ENCODE assay signal across 29 cellular contexts in the genomic region with DNA sequence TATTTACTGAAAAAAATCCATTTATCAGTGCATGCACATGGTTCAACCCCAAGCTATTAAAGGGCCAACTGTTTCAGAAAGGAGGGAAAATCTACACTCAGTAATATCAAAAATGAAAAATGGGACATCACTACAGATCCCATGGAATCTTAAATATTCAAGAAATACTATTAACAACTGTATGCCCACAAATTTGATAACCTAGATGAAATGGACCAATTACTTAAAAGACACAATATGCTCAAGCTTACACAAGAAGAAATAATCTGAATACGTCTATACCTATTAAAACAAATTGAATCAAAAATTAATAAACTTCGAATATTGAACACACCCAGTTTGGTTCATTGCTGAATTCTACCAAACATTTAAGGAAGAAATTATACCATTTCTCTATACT.
"Had no signal": no experiment of that assay in that cellular context is flagged by ENCODE, and none has a peak within 500 bp of the region (broad histone marks: within the 10 kb centered on the region; RNA-seq: fewer than 3 reads in every experiment).

No MANE protein-coding gene starts in this region.

- FAIRE-seq: endometrium, endothelial cell of umbilical vein, frontal cortex had no signal

- H3K4me3 ChIP-seq: coronary artery, dorsolateral prefrontal cortex, esophagus muscularis mucosa, esophagus squamous epithelium, gastrocnemius medialis, gastroesophageal sphincter, heart left ventricle, heart right ventricle, hepatocyte had no signal

- H3K9me3 ChIP-seq: esophagus squamous epithelium, gastrocnemius medialis had no signal

- ATAC-seq: effector memory CD8-positive, alpha-beta T cell; esophagus mucosa; foreskin keratinocyte; gastrocnemius medialis; gastroesophageal sphincter; heart left ventricle; heart right ventricle had no signal

- H3K4me3 Mint-ChIP-seq: dendritic cell treated with granulocyte-macrophage colony-stimulating factor and Interleukin-4, amounts not matched to agents 40 ng/mL and 50 ng/mL, for 4 days; effector memory CD8-positive, alpha-beta T cell; endodermal cell had no signal

- H3K9me3 Mint-ChIP-seq: dendritic cell treated with granulocyte-macrophage colony-stimulating factor and Interleukin-4, amounts not matched to agents 40 ng/mL and 50 ng/mL, for 4 days; effector memory CD8-positive, alpha-beta T cell had no signal

- H3K27me3 Mint-ChIP-seq: dendritic cell treated with granulocyte-macrophage colony-stimulating factor and Interleukin-4, amounts not matched to agents 40 ng/mL and 50 ng/mL, for 4 days; effector memory CD8-positive, alpha-beta T cell had no signal

- H3K4me1 ChIP-seq: esophagus squamous epithelium, foreskin keratinocyte, gastroesophageal sphincter had no signal

- H2AFZ ChIP-seq: hepatocyte had no signal

- H3K27me3 ChIP-seq: dorsolateral prefrontal cortex, esophagus muscularis mucosa, esophagus squamous epithelium, foreskin keratinocyte, gastrocnemius medialis, gastroesophageal sphincter, heart left ventricle, heart right ventricle, hepatocyte had no signal

- H3K27ac Mint-ChIP-seq: dendritic cell treated with granulocyte-macrophage colony-stimulating factor and Interleukin-4, amounts not matched to agents 40 ng/mL and 50 ng/mL, for 4 days; effector memory CD8-positive, alpha-beta T cell; endodermal cell had no signal

- H3K36me3 ChIP-seq: gastrocnemius medialis had no signal

- H3K4me2 ChIP-seq: hepatocyte had no signal

- H3K27ac ChIP-seq: coronary artery, dorsolateral prefrontal cortex, epithelial cell of prostate, esophagus muscularis mucosa, esophagus squamous epithelium, foreskin keratinocyte, gastrocnemius medialis, gastroesophageal sphincter, heart left ventricle, heart right ventricle, hepatocyte had no signal

- DNase-seq: cortex of kidney; dermis blood vessel endothelial cell; dorsolateral prefrontal cortex; effector CD4-positive, alpha-beta T cell; effector CD8-positive, alpha-beta T cell; effector memory CD4-positive, alpha-beta T cell; effector memory CD8-positive, alpha-beta T cell; endodermal cell; erythroblast; esophagus squamous epithelium; foreskin fibroblast; foreskin keratinocyte; foreskin melanocyte; gastrocnemius medialis; glutamatergic neuron; head of caudate nucleus; heart left ventricle; heart right ventricle; hippocampal formation had no signal
